In genomic region chrX:4735299-4735698, GRCh38 we compare ENCODE assay signal across 27 cellular contexts.
"Had no signal": no experiment of that assay in that cellular context is flagged by ENCODE, and none has a peak within 500 bp of the region (broad histone marks: within the 10 kb centered on the region; RNA-seq: fewer than 3 reads in every experiment).

No MANE protein-coding gene starts in this region.

- H3K4me3 Mint-ChIP-seq: dendritic cell treated with granulocyte-macrophage colony-stimulating factor and Interleukin-4, amounts not matched to agents 40 ng/mL and 50 ng/mL, for 4 days; effector memory CD8-positive, alpha-beta T cell; endodermal cell; mesothelial cell of epicardium; naive thymus-derived CD4-positive, alpha-beta T cell had no signal

- H3K4me1 ChIP-seq: colonic mucosa, esophagus squamous epithelium, gastrocnemius medialis, heart right ventricle, left lung, lower lobe of right lung had no signal

- H3K36me3 ChIP-seq: colonic mucosa, esophagus squamous epithelium, gastrocnemius medialis, heart right ventricle, left lung, lower lobe of right lung had no signal

- H3K27me3 ChIP-seq: colonic mucosa, esophagus squamous epithelium, gastrocnemius medialis, heart right ventricle, left lung had no signal

- H3K27ac Mint-ChIP-seq: dendritic cell treated with granulocyte-macrophage colony-stimulating factor and Interleukin-4, amounts not matched to agents 40 ng/mL and 50 ng/mL, for 4 days; effector memory CD8-positive, alpha-beta T cell; endodermal cell; mesothelial cell of epicardium; naive thymus-derived CD4-positive, alpha-beta T cell had no signal

- H3K36me3 Mint-ChIP-seq: mesothelial cell of epicardium; naive thymus-derived CD4-positive, alpha-beta T cell had no signal

- ATAC-seq: effector memory CD8-positive, alpha-beta T cell; esophagus mucosa; gastrocnemius medialis; heart right ventricle; left cardiac atrium; left lung; left ventricle myocardium superior; lower lobe of right lung; naive thymus-derived CD4-positive, alpha-beta T cell had no signal

- H3K9me3 ChIP-seq: colonic mucosa, esophagus squamous epithelium, gastrocnemius medialis, left lung, lower lobe of right lung had no signal

- H3K27ac ChIP-seq: colonic mucosa, epithelial cell of prostate, esophagus squamous epithelium, gastrocnemius medialis, heart right ventricle, left lung, lower lobe of right lung had no signal

- H3K4me1 Mint-ChIP-seq: endodermal cell; mesothelial cell of epicardium; naive thymus-derived CD4-positive, alpha-beta T cell had no signal

- H3K9me3 Mint-ChIP-seq: dendritic cell treated with granulocyte-macrophage colony-stimulating factor and Interleukin-4, amounts not matched to agents 40 ng/mL and 50 ng/mL, for 4 days; mesothelial cell of epicardium had no signal

- DNase-seq: colonic mucosa; cortex of kidney; effector CD8-positive, alpha-beta T cell; effector memory CD8-positive, alpha-beta T cell; endodermal cell; erythroblast; esophagus squamous epithelium; foreskin fibroblast; foreskin melanocyte; gastrocnemius medialis; glutamatergic neuron; head of caudate nucleus; heart right ventricle; hippocampal formation; left cardiac atrium; left lung; left ventricle myocardium superior; lower lobe of right lung; mesenchymal stem cell; naive thymus-derived CD4-positive, alpha-beta T cell had no signal

- H3K4me3 ChIP-seq: colonic mucosa, esophagus squamous epithelium, gastrocnemius medialis, heart right ventricle, left lung, lower lobe of right lung had no signal

- FAIRE-seq: endometrium, islet of Langerhans, keratinocyte had no signal

- H3K27me3 Mint-ChIP-seq: dendritic cell treated with granulocyte-macrophage colony-stimulating factor and Interleukin-4, amounts not matched to agents 40 ng/mL and 50 ng/mL, for 4 days; effector memory CD8-positive, alpha-beta T cell; naive thymus-derived CD4-positive, alpha-beta T cell had no signal
